In genomic region chr10:12638781-12639180, GRCh38 we compare ENCODE assay signal across 22 cellular contexts.
"Had no signal": no experiment of that assay in that cellular context is flagged by ENCODE, and none has a peak within 500 bp of the region (broad histone marks: within the 10 kb centered on the region; RNA-seq: fewer than 3 reads in every experiment).

No MANE protein-coding gene starts in this region.

- H3K36me3 Mint-ChIP-seq: activated naive CD4-positive, alpha-beta T cell treated with anti-CD3 and anti-CD28 coated beads, Interleukin-2, amount 50 U/mL, for 72 hours; type B pancreatic cell had no signal

- H3K9me3 Mint-ChIP-seq: activated naive CD4-positive, alpha-beta T cell treated with anti-CD3 and anti-CD28 coated beads, Interleukin-2, amount 50 U/mL, for 72 hours; naive B cell; neural crest cell; stimulated activated naive CD8-positive, alpha-beta T cell treated with anti-CD3 and anti-CD28 coated beads, Interleukin-15, amount 100 ng/mL, for 72 hours; type B pancreatic cell had no signal

- H3K4me3 ChIP-seq: coronary artery, mucosa of descending colon, prostate gland, right atrium auricular region, testis had no signal

- H3K27me3 ChIP-seq: right atrium auricular region, testis had no signal

- H3K36me3 ChIP-seq: prostate gland, right atrium auricular region had no signal

- H3K27ac ChIP-seq: coronary artery, prostate gland, right atrium auricular region, testis had no signal

- H3K9me3 ChIP-seq: mucosa of descending colon, prostate gland, right atrium auricular region, testis had no signal

- H3K4me3 Mint-ChIP-seq: naive B cell; neural crest cell; stimulated activated naive CD8-positive, alpha-beta T cell treated with anti-CD3 and anti-CD28 coated beads, Interleukin-15, amount 100 ng/mL, for 72 hours; type B pancreatic cell had no signal

- H3K4me1 ChIP-seq: prostate gland, right atrium auricular region, testis had no signal

- DNase-seq: activated CD4-positive, alpha-beta T cell treated with anti-CD3 and anti-CD28 coated beads for 4 hours; activated CD8-positive, alpha-beta memory T cell treated with anti-CD3 and anti-CD28 coated beads for 24 hours; activated CD8-positive, alpha-beta memory T cell treated with anti-CD3 and anti-CD28 coated beads, Interleukin-2, amount 50 U/mL, for 48 hours; activated gamma-delta T cell treated with Interleukin-2 at 50 U/mL for 16 hours; activated T-cell treated with anti-CD3 and anti-CD28 coated beads, Interleukin-2, amount 50 U/mL, for 48 hours; amniotic stem cell; central memory CD4-positive, alpha-beta T cell; erythroblast; foreskin melanocyte; left ventricle myocardium superior; naive B cell; stimulated activated CD4-positive, alpha-beta T cell treated with anti-CD3 and anti-CD28 coated beads, Interleukin-12 subunit alpha, Interleukin-12 subunit beta, amount 100 ng/mL, for 4 hours; stimulated activated naive CD8-positive, alpha-beta T cell treated with anti-CD3 and anti-CD28 coated beads, Interleukin-15, amount 100 ng/mL, for 72 hours; testis had no signal

- ATAC-seq: left ventricle myocardium superior, SK-N-SH treated with all-trans-retinoic acid at 6 μM for 48 hours had no signal

- H3K27me3 Mint-ChIP-seq: naive B cell; stimulated activated naive CD8-positive, alpha-beta T cell treated with anti-CD3 and anti-CD28 coated beads, Interleukin-15, amount 100 ng/mL, for 72 hours; type B pancreatic cell had no signal
